13 cellular contexts compared by ENCODE assay signal in the genomic region with DNA sequence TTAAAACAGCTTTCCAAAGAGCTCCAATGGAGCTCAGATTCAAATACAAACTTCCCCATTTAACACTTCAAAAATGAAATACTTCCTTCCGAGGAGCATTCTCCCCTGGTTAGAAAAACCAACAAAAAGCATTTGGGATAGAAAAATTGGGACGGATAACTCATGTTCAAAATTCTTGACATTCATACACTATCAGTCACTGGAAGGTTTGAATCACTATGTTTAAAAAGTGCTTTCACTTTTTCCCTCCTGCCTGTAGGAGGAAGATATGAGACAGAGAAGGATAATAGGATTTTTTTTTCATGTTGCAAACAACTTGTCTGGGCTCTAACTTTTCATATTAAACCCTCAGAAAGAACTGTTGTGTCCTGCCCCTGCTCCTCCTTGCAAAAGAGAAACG.
A peak's percentile ranks its signal among the peaks of the same experiment; 100 is the strongest.
DNase-seq lines count a peak whose midpoint lies in the region; ATAC-seq, FAIRE-seq and TF ChIP-seq lines count a peak whose summit lies in the region.
"Had no signal": no experiment of that assay in that cellular context is flagged by ENCODE, and none has a peak within 500 bp of the region (broad histone marks: within the 10 kb centered on the region; RNA-seq: fewer than 3 reads in every experiment).

No MANE protein-coding gene starts in this region.

- H3K9ac ChIP-seq in PC-3 (ENCODE audit: low read length) = peak overlapping the region; percentile 83
- H3K9ac ChIP-seq in endothelial cell of umbilical vein (replicated peaks; ENCODE audit: extremely low read depth, insufficient read depth, low read length) = no peak overlapping the region

- no peaks in the 10 kb centered on the region for H3F3A ChIP-seq in PC-3 (ENCODE audit: low read length, unreplicated experiment)

- in situ Hi-C loops in KBM-7 (cut with MboI; ENCODE audit: low pct_unique_long_range_greater_than_20kb, low sequenced_read_pairs) = no loop called here

- dilution Hi-C loops in endothelial cell of umbilical vein (cut with MboI; ENCODE audit: extremely low pct_ligation_motif_present, low sequenced_read_pairs) = no loop called here

- no peaks in the 10 kb centered on the region for H3K36me3 ChIP-seq in PC-3 (ENCODE audit: low read depth, low read length)
- H3K36me3 ChIP-seq in endothelial cell of umbilical vein (ENCODE audit: control insufficient read depth in 2 of 2, extremely low read depth in 1 of 2, insufficient read depth in 2 of 2, low read length in 2 of 2) = no peaks in the 10 kb centered on the region
- H3K36me3 ChIP-seq: gastrocnemius medialis had no signal

- H3K4me1 ChIP-seq in PC-3 (ENCODE audit: insufficient read depth, low read length) (peaks cover 45% of the 10 kb centered on the region), endothelial cell of umbilical vein (ENCODE audit: control insufficient read depth, extremely low read depth, insufficient read depth, low read length) (peaks cover 29% of the 10 kb centered on the region)
- H3K4me1 ChIP-seq: gastrocnemius medialis had no signal

- BruUV-seq in PC-3 (replicated peaks; lab: Mats Ljungman, UMichigan) (no TSS peak), endothelial cell of umbilical vein (replicated peaks; lab: Mats Ljungman, UMichigan) (no TSS peak)

- DNase-seq in AG09319 (ENCODE audit: extremely low read depth, low read depth) = no peak
- peak; percentile 81 for DNase-seq in PC-3
- peak; percentile 66 for DNase-seq in endothelial cell of umbilical vein (ENCODE audit: low read depth, low spot score)
- peak; percentile 49 for DNase-seq in non-pigmented ciliary epithelial cell (ENCODE audit: low read depth)
- DNase-seq in KBM-7 = no peak
- DNase-seq in T-helper 9 cell = no peak
- no peak for DNase-seq in HuH-7 (ENCODE audit: low spot score)
- DNase-seq in D721Med (ENCODE audit: insufficient read length, low spot score) = no peak
- DNase-seq: CD8-positive, alpha-beta memory T cell; gastrocnemius medialis; NCI-H446 treated with DMSO at 0.1 percent for 48 hours; T-cell had no signal

- H3K4me3 ChIP-seq in PC-3 (ENCODE audit: low read length) (peak overlapping the region; percentile 56), endothelial cell of umbilical vein (replicated peaks in 1 of 3; ENCODE audit: insufficient read depth in 1 of 3, low read depth in 1 of 3, low read length in 3 of 3) (no peak overlapping the region)
- H3K4me3 ChIP-seq: gastrocnemius medialis had no signal

- H2AFZ ChIP-seq in PC-3 (ENCODE audit: low read length) (no peak overlapping the region), endothelial cell of umbilical vein (ENCODE audit: low read depth, low read length) (peak overlapping the region; percentile 40)

- TF ChIP-seq CTCF in AG09319 (IDR thresholded peaks at IDR 0.05; ENCODE audit: low read depth, low read length) = peak; percentile 8
- no peak for TF ChIP-seq CTCF in PC-3 (conservative IDR thresholded peaks at IDR 0.05; ENCODE audit: low read depth, low read length)
- TF ChIP-seq CTCF in endothelial cell of umbilical vein (IDR thresholded peaks at IDR 0.05; ENCODE audit: extremely low read depth in 1 of 2, insufficient read depth in 1 of 2, low read depth in 1 of 2, low read length in 2 of 2) = no peak
- TF ChIP-seq CTCF in D721Med (IDR thresholded peaks at IDR 0.05; ENCODE audit: insufficient read depth, missing control alignments) = no peak

- H3K79me2 ChIP-seq in PC-3 (ENCODE audit: low read length) = no peaks in the 10 kb centered on the region
- H3K79me2 ChIP-seq in endothelial cell of umbilical vein (ENCODE audit: control insufficient read depth, insufficient read depth, low read length) = no peaks in the 10 kb centered on the region

- no peak for FAIRE-seq in endothelial cell of umbilical vein (lab: Jason Lieb, UNC)
- no peak for FAIRE-seq in D721Med (lab: Jason Lieb, UNC)

- H3K4me2 ChIP-seq in PC-3 (ENCODE audit: low read length) (peak overlapping the region; percentile 80), endothelial cell of umbilical vein (ENCODE audit: insufficient read depth, low read length) (peak overlapping the region; percentile 16)

- H3K9me3 ChIP-seq in PC-3 (ENCODE audit: low read length) (no peaks in the 10 kb centered on the region), endothelial cell of umbilical vein (replicated peaks; ENCODE audit: control insufficient read depth, insufficient read depth, low read length) (no peaks in the 10 kb centered on the region)
- H3K9me3 ChIP-seq: gastrocnemius medialis had no signal

- no peaks in the 10 kb centered on the region for H3K9me1 ChIP-seq in endothelial cell of umbilical vein (replicated peaks; ENCODE audit: control insufficient read depth, extremely low read depth, insufficient read depth, low read length)

- peak overlapping the region; percentile 98 for H3K27ac ChIP-seq in PC-3 (ENCODE audit: low read length)
- peak overlapping the region; percentile 46 for H3K27ac ChIP-seq in endothelial cell of umbilical vein (ENCODE audit: insufficient read depth, low read depth, low read length)
- H3K27ac ChIP-seq: gastrocnemius medialis had no signal

- CTCF ChIA-PET in PC-3 (lab: Charles Lee) = no interaction called here
- CTCF ChIA-PET in endothelial cell of umbilical vein (lab: Charles Lee) = interaction anchor here (1.4 to 2.4 kb wide), 4 partner anchors 10 to 956 kb away, joined by 3 to 10 read pairs (median 6); no protein-coding TSS in a partner anchor

- POLR2A ChIA-PET in PC-3 (lab: Charles Lee; ENCODE audit: unreplicated experiment) = no interaction called here
- POLR2A ChIA-PET in endothelial cell of umbilical vein (lab: Charles Lee) = no interaction called here

- H3K9me2 ChIP-seq in PC-3 (replicated peaks; ENCODE audit: low read length) = no peaks in the 10 kb centered on the region

- TF ChIP-seq POLR2A in endothelial cell of umbilical vein (IDR thresholded peaks at IDR 0.05; ENCODE audit: low read depth, low read length) = no peak

- no peaks in the 10 kb centered on the region for H3K27me3 ChIP-seq in PC-3 (ENCODE audit: low read length)
- no peaks in the 10 kb centered on the region for H3K27me3 ChIP-seq in endothelial cell of umbilical vein (ENCODE audit: control insufficient read depth in 2 of 2, insufficient read depth in 2 of 2, low read length in 2 of 2)
- H3K27me3 ChIP-seq: gastrocnemius medialis had no signal

- intact Hi-C loops in PC-3 (cut with micrococcal nuclease) (loop anchor here (1.0 kb wide), 1 partner anchor 34 kb away; no protein-coding TSS in a partner anchor), endothelial cell of umbilical vein (cut with micrococcal nuclease) (no loop called here)

- ATAC-seq in PC-3 = peak; percentile 38
- ATAC-seq: gastrocnemius medialis; stimulated activated memory B cell treated with anti-CD40 and anti-IgM and Interleukin-4, amounts not matched to agents 10 μg/mL and 1 μg/mL and 100 μg/mL, for 72 hours; T-cell had no signal

- H4K20me1 ChIP-seq in PC-3 (ENCODE audit: low read length) = no peaks in the 10 kb centered on the region
- no peaks in the 10 kb centered on the region for H4K20me1 ChIP-seq in endothelial cell of umbilical vein (replicated peaks; ENCODE audit: control insufficient read depth, extremely low read depth, insufficient read depth, low read length)

TF ChIP-seq in endothelial cell of umbilical vein, 7 proteins besides CTCF, POLR2A, EP300 and RAD21:
- TF ChIP-seq JUN (IDR thresholded peaks at IDR 0.05; ENCODE audit: borderline replicate concordance, insufficient read depth, insufficient read length, low read depth) (peak; percentile 71), GATA2 (IDR thresholded peaks at IDR 0.05; ENCODE audit: insufficient read depth, insufficient read length, low read depth, low read length) (no peak), FOS (IDR thresholded peaks at IDR 0.05; ENCODE audit: borderline replicate concordance, insufficient read depth, low read length) (peak; percentile 39)
- TF ChIP-seq, protein P1, sequence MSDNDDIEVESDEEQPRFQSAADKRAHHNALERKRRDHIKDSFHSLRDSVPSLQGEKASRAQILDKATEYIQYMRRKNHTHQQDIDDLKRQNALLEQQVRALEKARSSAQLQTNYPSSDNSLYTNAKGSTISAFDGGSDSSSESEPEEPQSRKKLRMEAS (IDR thresholded peaks at IDR 0.05; ENCODE audit: insufficient read depth, insufficient read length) = no peak
TF ChIP-seq in endothelial cell of umbilical vein: peak in this region for 2.

Comparison
In these comparisons a context has a peak if more than half of its experiments do, and no peak if none do; other contexts are left out.
1. DNase-seq: peak in PC-3 (single experiment), endothelial cell of umbilical vein (single experiment) and non-pigmented ciliary epithelial cell (single experiment); none in AG09319 (single experiment), KBM-7 (single experiment), T-helper 9 cell (single experiment), HuH-7 (single experiment) and D721Med (single experiment).